Comparison of ENCODE assay signal across 17 cellular contexts in the genomic region with DNA sequence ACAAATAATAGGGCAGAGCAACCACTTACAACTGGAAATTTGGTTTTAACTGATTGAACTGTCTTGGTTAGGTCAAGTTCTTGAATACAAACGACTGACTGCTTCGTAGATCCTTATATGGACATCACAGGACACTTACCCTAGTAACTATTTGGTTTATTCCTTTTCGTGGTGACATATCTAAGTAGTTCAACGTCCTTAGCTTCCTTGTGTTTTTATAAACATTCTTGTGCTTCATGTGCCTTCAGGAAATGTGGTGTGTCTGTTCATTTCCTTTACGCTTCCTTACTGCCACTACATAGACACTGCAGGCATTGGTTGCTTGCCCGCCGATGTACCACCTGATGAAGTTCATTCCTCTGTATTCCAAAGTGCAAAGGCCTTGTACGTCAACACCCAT. TPM values are rescaled to one million over a fixed set of nuclear protein-coding genes. Genes with fewer than 3 reads are reported as not detected.
DNase-seq lines count a peak whose midpoint lies in the region; ATAC-seq and TF ChIP-seq lines count a peak whose summit lies in the region.
"Had no signal": no experiment of that assay in that cellular context is flagged by ENCODE, and none has a peak within 500 bp of the region (broad histone marks: within the 10 kb centered on the region; RNA-seq: fewer than 3 reads in every experiment).

No MANE protein-coding gene starts in this region.

- TF ChIP-seq CTCF in activated B cell treated with CpG ODN at 0.5 μM for 24 hours (IDR thresholded peaks at IDR 0.05) (no peak), hepatocyte (IDR thresholded peaks at IDR 0.05; ENCODE audit: poor library complexity) (no peak), upper lobe of left lung (IDR thresholded peaks at IDR 0.05) (no peak)

- H3K9me3 ChIP-seq in hepatocyte (ENCODE audit: low read depth): no peaks in the 10 kb centered on the region
- H3K9me3 ChIP-seq in upper lobe of left lung: no peaks in the 10 kb centered on the region

- H3K36me3 Mint-ChIP-seq in activated B cell treated with CpG ODN at 0.5 μM for 24 hours (ENCODE audit: low read depth): peaks cover 69% of the 10 kb centered on the region
- H3K36me3 Mint-ChIP-seq: IgD-negative memory B cell had no signal

- CTCF ChIA-PET in activated B cell treated with CpG ODN at 0.5 μM for 24 hours (lab: Charles Lee): interaction anchor here (1.6 kb wide), 2 partner anchors 20 to 193 kb away, joined by 3 to 6 read pairs; no protein-coding TSS in a partner anchor

- peaks cover 24% of the 10 kb centered on the region for H3K4me1 Mint-ChIP-seq in activated B cell treated with CpG ODN at 0.5 μM for 24 hours

- peak overlapping the region; percentile 24 for H3K4me2 ChIP-seq in hepatocyte

- H3K36me3 ChIP-seq in hepatocyte (replicated peaks; ENCODE audit: insufficient read depth, low read depth) (no peaks in the 10 kb centered on the region), upper lobe of left lung (peaks cover 5 to 40% (median 22%) of the 10 kb centered on the region in 4 donors)

- 66% methylated on average over 8 of the region's 8 CpGs for WGBS in hepatocyte (ENCODE audit: low lambda C conversion rate, missing lambda C conversion rate)
- 35 to 41% methylated on average over 8 of the region's 8 CpGs for WGBS in upper lobe of left lung, 2 donors

- H4K20me1 ChIP-seq in hepatocyte (ENCODE audit: insufficient read depth, poor library complexity, severe bottlenecking): peaks cover 8% of the 10 kb centered on the region

- H3K4me3 ChIP-seq in hepatocyte: no peak overlapping the region
- no peak overlapping the region for H3K4me3 ChIP-seq in upper lobe of left lung

- peak overlapping the region; percentile 53 for H3K27ac Mint-ChIP-seq in activated B cell treated with CpG ODN at 0.5 μM for 24 hours
- H3K27ac Mint-ChIP-seq: T-helper 1 cell treated with Interleukin-12 subunit alpha and Interleukin-12 subunit beta and Interleukin-4 antibody, amounts not matched to agents 30 μg/mL and 1 μg/mL, for 36 hours had no signal

- TF ChIP-seq EP300 in upper lobe of left lung (IDR thresholded peaks at IDR 0.05): no peak

- no peaks in the 10 kb centered on the region for H3K9me3 Mint-ChIP-seq in activated B cell treated with CpG ODN at 0.5 μM for 24 hours
- H3K9me3 Mint-ChIP-seq: IgD-negative memory B cell; T-helper 1 cell treated with Interleukin-12 subunit alpha and Interleukin-12 subunit beta and Interleukin-4 antibody, amounts not matched to agents 30 μg/mL and 1 μg/mL, for 36 hours had no signal

- H3K4me3 Mint-ChIP-seq in activated B cell treated with CpG ODN at 0.5 μM for 24 hours: no peak overlapping the region
- H3K4me3 Mint-ChIP-seq: IgD-negative memory B cell; T-helper 1 cell treated with Interleukin-12 subunit alpha and Interleukin-12 subunit beta and Interleukin-4 antibody, amounts not matched to agents 30 μg/mL and 1 μg/mL, for 36 hours had no signal

- H3K79me2 ChIP-seq in hepatocyte: peaks cover 77% of the 10 kb centered on the region

- H3K4me1 ChIP-seq in hepatocyte (ENCODE audit: insufficient read depth) (peaks cover 25% of the 10 kb centered on the region), upper lobe of left lung (peaks cover 13 to 22% (median 19%) of the 10 kb centered on the region in 4 donors)

- no peak overlapping the region for H2AFZ ChIP-seq in hepatocyte

- POLR2A ChIA-PET in activated B cell treated with CpG ODN at 0.5 μM for 24 hours (lab: Charles Lee): no interaction called here

- intact Hi-C loops in activated B cell treated with CpG ODN at 0.5 μM for 24 hours (cut with micrococcal nuclease): no loop called here

- DNase-seq in stimulated activated naive CD4-positive, alpha-beta T cell (lab: John Stamatoyannopoulos, UW): peak in 4 of 6 experiments; percentile 32 to 77 (median 46)
- no peak for DNase-seq in stimulated activated naive CD4-positive, alpha-beta T cell treated with Interleukin-2 at 50 U/mL for 16 hours (lab: John Stamatoyannopoulos, UW)
- DNase-seq in activated B cell treated with CpG ODN at 0.5 μM for 24 hours (no peak), hepatocyte (ENCODE audit: low spot score) (no peak), upper lobe of left lung (no peak), superior temporal gyrus (ENCODE audit: extremely low spot score) (no peak)
- DNase-seq: AML-193; DND-41; foreskin melanocyte; NCI-H1436 treated with DMSO at 0.1 percent for 48 hours; NCI-H524; stimulated activated CD4-positive, alpha-beta T cell treated with anti-CD3 and anti-CD28 coated beads, Interleukin-1b, Interleukin-23, amount 100 ng/mL, for 48 hours had no signal

- no peaks in the 10 kb centered on the region for H3K9me2 ChIP-seq in hepatocyte (replicated peaks; ENCODE audit: insufficient read depth)

- ATAC-seq in activated B cell treated with CpG ODN at 0.5 μM for 24 hours (ENCODE audit: low read depth) (no peak), upper lobe of left lung (ENCODE audit: low FRiP score in 2 of 2) (no peak), HG03159 (IDR thresholded peaks at IDR 0.05; ENCODE audit: unreplicated experiment) (no peak), SK-N-SH treated with all-trans-retinoic acid at 6 μM for 48 hours (no peak)
- ATAC-seq: Panc1 had no signal

- H3K27ac ChIP-seq in hepatocyte: peak overlapping the region; percentile 51
- H3K27ac ChIP-seq in upper lobe of left lung: peak overlapping the region in 3 of 4 donors; percentile 16 to 26 (median 24)

- H3K27me3 ChIP-seq in hepatocyte (no peaks in the 10 kb centered on the region), upper lobe of left lung (no peaks in the 10 kb centered on the region)

- TF ChIP-seq POLR2A in upper lobe of left lung (IDR thresholded peaks at IDR 0.05): no peak

- no peaks in the 10 kb centered on the region for H3K27me3 Mint-ChIP-seq in activated B cell treated with CpG ODN at 0.5 μM for 24 hours
- H3K27me3 Mint-ChIP-seq: IgD-negative memory B cell had no signal

TF ChIP-seq in SK-N-SH treated with all-trans-retinoic acid at 6 μM for 48 hours, 23 proteins besides CTCF, POLR2A, EP300 and RAD21:
- TF ChIP-seq ZC3H10 (CRISPR knock-in tag; IDR thresholded peaks at IDR 0.05): no peak
- no peak for TF ChIP-seq TOX (CRISPR knock-in tag; IDR thresholded peaks at IDR 0.05; ENCODE audit: borderline replicate concordance)
- TF ChIP-seq GLIS3 (CRISPR knock-in tag; IDR thresholded peaks at IDR 0.05): no peak
- TF ChIP-seq, protein P1, sequence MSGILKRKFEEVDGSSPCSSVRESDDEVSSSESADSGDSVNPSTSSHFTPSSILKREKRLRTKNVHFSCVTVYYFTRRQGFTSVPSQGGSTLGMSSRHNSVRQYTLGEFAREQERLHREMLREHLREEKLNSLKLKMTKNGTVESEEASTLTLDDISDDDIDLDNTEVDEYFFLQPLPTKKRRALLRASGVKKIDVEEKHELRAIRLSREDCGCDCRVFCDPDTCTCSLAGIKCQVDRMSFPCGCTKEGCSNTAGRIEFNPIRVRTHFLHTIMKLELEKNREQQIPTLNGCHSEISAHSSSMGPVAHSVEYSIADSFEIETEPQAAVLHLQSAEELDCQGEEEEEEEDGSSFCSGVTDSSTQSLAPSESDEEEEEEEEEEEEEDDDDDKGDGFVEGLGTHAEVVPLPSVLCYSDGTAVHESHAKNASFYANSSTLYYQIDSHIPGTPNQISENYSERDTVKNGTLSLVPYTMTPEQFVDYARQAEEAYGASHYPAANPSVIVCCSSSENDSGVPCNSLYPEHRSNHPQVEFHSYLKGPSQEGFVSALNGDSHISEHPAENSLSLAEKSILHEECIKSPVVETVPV (CRISPR knock-in tag; IDR thresholded peaks at IDR 0.05): no peak
- TF ChIP-seq, protein P2, sequence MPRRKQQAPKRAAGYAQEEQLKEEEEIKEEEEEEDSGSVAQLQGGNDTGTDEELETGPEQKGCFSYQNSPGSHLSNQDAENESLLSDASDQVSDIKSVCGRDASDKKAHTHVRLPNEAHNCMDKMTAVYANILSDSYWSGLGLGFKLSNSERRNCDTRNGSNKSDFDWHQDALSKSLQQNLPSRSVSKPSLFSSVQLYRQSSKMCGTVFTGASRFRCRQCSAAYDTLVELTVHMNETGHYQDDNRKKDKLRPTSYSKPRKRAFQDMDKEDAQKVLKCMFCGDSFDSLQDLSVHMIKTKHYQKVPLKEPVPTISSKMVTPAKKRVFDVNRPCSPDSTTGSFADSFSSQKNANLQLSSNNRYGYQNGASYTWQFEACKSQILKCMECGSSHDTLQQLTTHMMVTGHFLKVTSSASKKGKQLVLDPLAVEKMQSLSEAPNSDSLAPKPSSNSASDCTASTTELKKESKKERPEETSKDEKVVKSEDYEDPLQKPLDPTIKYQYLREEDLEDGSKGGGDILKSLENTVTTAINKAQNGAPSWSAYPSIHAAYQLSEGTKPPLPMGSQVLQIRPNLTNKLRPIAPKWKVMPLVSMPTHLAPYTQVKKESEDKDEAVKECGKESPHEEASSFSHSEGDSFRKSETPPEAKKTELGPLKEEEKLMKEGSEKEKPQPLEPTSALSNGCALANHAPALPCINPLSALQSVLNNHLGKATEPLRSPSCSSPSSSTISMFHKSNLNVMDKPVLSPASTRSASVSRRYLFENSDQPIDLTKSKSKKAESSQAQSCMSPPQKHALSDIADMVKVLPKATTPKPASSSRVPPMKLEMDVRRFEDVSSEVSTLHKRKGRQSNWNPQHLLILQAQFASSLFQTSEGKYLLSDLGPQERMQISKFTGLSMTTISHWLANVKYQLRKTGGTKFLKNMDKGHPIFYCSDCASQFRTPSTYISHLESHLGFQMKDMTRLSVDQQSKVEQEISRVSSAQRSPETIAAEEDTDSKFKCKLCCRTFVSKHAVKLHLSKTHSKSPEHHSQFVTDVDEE (CRISPR knock-in tag; IDR thresholded peaks at IDR 0.05): no peak
- TF ChIP-seq TCF4 (CRISPR knock-in tag; IDR thresholded peaks at IDR 0.05; ENCODE audit: borderline replicate concordance): no peak
- TF ChIP-seq ESRRG (CRISPR knock-in tag; IDR thresholded peaks at IDR 0.05): no peak
- TF ChIP-seq ARNTL (CRISPR knock-in tag; IDR thresholded peaks at IDR 0.05; ENCODE audit: borderline replicate concordance, low read depth): no peak
- TF ChIP-seq ZFP30 (CRISPR knock-in tag; IDR thresholded peaks at IDR 0.05): no peak

RNA-seq across cellular contexts. Expression of a gene that starts 59.3 kb away (rescaled TPM):
- total RNA-seq in activated B cell treated with CpG ODN at 0.5 μM for 24 hours: 138 and 147 TPM in 2 replicates
- total RNA-seq in hepatocyte: 50.3 and 53.1 TPM in 2 replicates
- polyA plus RNA-seq in hepatocyte: 54.8 and 62.4 TPM in 2 replicates
- 10 to 100 TPM; 40.9 to 64.7 (median 51.5) TPM for total RNA-seq in upper lobe of left lung

Comparison
In these comparisons a context has a peak if more than half of its experiments do, and no peak if none do; other contexts are left out.
1. DNase-seq: peak in stimulated activated naive CD4-positive, alpha-beta T cell (4 of 6); none in stimulated activated naive CD4-positive, alpha-beta T cell treated with Interleukin-2 at 50 U/mL for 16 hours (single experiment), activated B cell treated with CpG ODN at 0.5 μM for 24 hours (single experiment), hepatocyte (single experiment), upper lobe of left lung (0 of 2) and superior temporal gyrus (single experiment).